Comparison of ENCODE assay signal across 8 cellular contexts in genomic region chr15:79339588-79340314, GRCh38. TPM values are rescaled to one million over a fixed set of nuclear protein-coding genes. Genes with fewer than 3 reads are reported as not detected.
DNase-seq lines count a peak whose midpoint lies in the region; ATAC-seq, FAIRE-seq and TF ChIP-seq lines count a peak whose summit lies in the region.

No MANE protein-coding gene starts in this region.

- ATAC-seq in stimulated activated naive CD8-positive, alpha-beta T cell treated with anti-CD3 and anti-CD28 coated beads, Interleukin-15, Interleukin-2, amounts not matched to agents 100 U/mL and 50 U/mL, for 24 hours = no peak
- no peak for ATAC-seq in stimulated activated memory B cell treated with anti-CD40 and anti-IgM and Interleukin-4, amounts not matched to agents 10 μg/mL and 1 μg/mL and 100 μg/mL, for 72 hours
- ATAC-seq in GM21576 (IDR thresholded peaks at IDR 0.05; ENCODE audit: unreplicated experiment) = no peak

- peak; percentile 73 for TF ChIP-seq CTCF in bronchial epithelial cell (IDR thresholded peaks at IDR 0.05; ENCODE audit: insufficient read depth, low read length, severe bottlenecking)

- H4K91ac ChIP-seq in mesenchymal stem cell (ENCODE audit: low read length) = peak overlapping the region; percentile 78

- no peaks in the 10 kb centered on the region for H3K9me3 Mint-ChIP-seq in stimulated activated naive CD8-positive, alpha-beta T cell treated with anti-CD3 and anti-CD28 coated beads, Interleukin-15, Interleukin-2, amounts not matched to agents 100 ng/mL and 50 ng/mL, for 24 hours
- H3K9me3 Mint-ChIP-seq in stimulated activated memory B cell treated with anti-CD40 and anti-IgM and Interleukin-4, amounts not matched to agents 10 μg/mL and 1 μg/mL and 100 μg/mL, for 72 hours = no peaks in the 10 kb centered on the region

- no peak overlapping the region for H2AFZ ChIP-seq in mesenchymal stem cell (ENCODE audit: low read depth, low read length)

- FAIRE-seq in bronchial epithelial cell (lab: Jason Lieb, UNC) = no peak

- H3K27ac ChIP-seq in mesenchymal stem cell (ENCODE audit: low read length, poor library complexity, severe bottlenecking) = no peak overlapping the region

- H3K9ac ChIP-seq in mesenchymal stem cell (ENCODE audit: low read length) = no peak overlapping the region

- H3K4me1 ChIP-seq in mesenchymal stem cell (ENCODE audit: control insufficient read depth, insufficient read depth, low read depth, low read length) = no peaks in the 10 kb centered on the region

- no peak overlapping the region for H2AK5ac ChIP-seq in mesenchymal stem cell (ENCODE audit: low read length, severe bottlenecking)

- DNase-seq in stimulated activated naive CD8-positive, alpha-beta T cell treated with anti-CD3 and anti-CD28 coated beads, Interleukin-15, Interleukin-2, amounts not matched to agents 100 U/mL and 50 U/mL, for 24 hours = no peak
- DNase-seq in NCI-H2227 treated with DMSO at 0.1 percent for 48 hours (lab: John Stamatoyannopoulos, UW) (peak; percentile 9), bronchial epithelial cell (ENCODE audit: low read depth) (peak; percentile 35), mesenchymal stem cell (peak; percentile 60), GM19238 (ENCODE audit: insufficient read length, low spot score) (no peak)

- H3K79me1 ChIP-seq in mesenchymal stem cell (replicated peaks; ENCODE audit: low read length, poor library complexity, severe bottlenecking) = peaks cover 13% of the 10 kb centered on the region

- no peak overlapping the region for H3K4me3 Mint-ChIP-seq in stimulated activated naive CD8-positive, alpha-beta T cell treated with anti-CD3 and anti-CD28 coated beads, Interleukin-15, Interleukin-2, amounts not matched to agents 100 ng/mL and 50 ng/mL, for 24 hours
- H3K4me3 Mint-ChIP-seq in stimulated activated memory B cell treated with anti-CD40 and anti-IgM and Interleukin-4, amounts not matched to agents 10 μg/mL and 1 μg/mL and 100 μg/mL, for 72 hours = no peak overlapping the region

- no peak overlapping the region for H2BK120ac ChIP-seq in mesenchymal stem cell (ENCODE audit: low read depth, low read length)

- H3K14ac ChIP-seq in mesenchymal stem cell (ENCODE audit: low read length in 2 of 2) = no peak overlapping the region

- H3K36me3 Mint-ChIP-seq in stimulated activated naive CD8-positive, alpha-beta T cell treated with anti-CD3 and anti-CD28 coated beads, Interleukin-15, Interleukin-2, amounts not matched to agents 100 ng/mL and 50 ng/mL, for 24 hours (ENCODE audit: low read depth) = no peaks in the 10 kb centered on the region
- no peaks in the 10 kb centered on the region for H3K36me3 Mint-ChIP-seq in stimulated activated memory B cell treated with anti-CD40 and anti-IgM and Interleukin-4, amounts not matched to agents 10 μg/mL and 1 μg/mL and 100 μg/mL, for 72 hours

- WGBS in mesenchymal stem cell = 98% methylated on average over 3 of the region's 3 CpGs

- no peak overlapping the region for H3K18ac ChIP-seq in mesenchymal stem cell (ENCODE audit: low read depth in 1 of 2, low read length in 2 of 2)

- H2BK12ac ChIP-seq in mesenchymal stem cell (ENCODE audit: low read length in 2 of 2) = peak overlapping the region in 1 of 2 experiments; percentile 5

- no peaks in the 10 kb centered on the region for H3K9me3 ChIP-seq in mesenchymal stem cell (ENCODE audit: control insufficient read depth, low read length)

- no peak overlapping the region for H3K4ac ChIP-seq in mesenchymal stem cell (ENCODE audit: low read depth in 1 of 2, low read length in 2 of 2)

- no peak overlapping the region for H3K4me2 ChIP-seq in mesenchymal stem cell (ENCODE audit: low read length, poor library complexity, severe bottlenecking)

- H3K4me3 ChIP-seq in bronchial epithelial cell (ENCODE audit: low read depth, low read length) (no peak overlapping the region), mesenchymal stem cell (ENCODE audit: insufficient read depth in 1 of 2, low read depth in 1 of 2, low read length in 2 of 2) (no peak overlapping the region)

- H3K27me3 ChIP-seq in bronchial epithelial cell (ENCODE audit: control insufficient read depth, insufficient read depth, low read length) (no peaks in the 10 kb centered on the region), mesenchymal stem cell (ENCODE audit: control insufficient read depth in 1 of 2, insufficient read depth in 1 of 2, low read length in 2 of 2) (no peaks in the 10 kb centered on the region)

- no peak overlapping the region for H3K23ac ChIP-seq in mesenchymal stem cell (ENCODE audit: low read length in 2 of 2)

- no peaks in the 10 kb centered on the region for H3K36me3 ChIP-seq in bronchial epithelial cell (ENCODE audit: control insufficient read depth, insufficient read depth, low read length)
- H3K36me3 ChIP-seq in mesenchymal stem cell (ENCODE audit: control insufficient read depth in 1 of 2, insufficient read depth in 2 of 2, low read depth in 1 of 2, low read length in 2 of 2) = no peaks in the 10 kb centered on the region

- H3K27ac Mint-ChIP-seq in stimulated activated naive CD8-positive, alpha-beta T cell treated with anti-CD3 and anti-CD28 coated beads, Interleukin-15, Interleukin-2, amounts not matched to agents 100 ng/mL and 50 ng/mL, for 24 hours = peak overlapping the region; percentile 9
- H3K27ac Mint-ChIP-seq in stimulated activated memory B cell treated with anti-CD40 and anti-IgM and Interleukin-4, amounts not matched to agents 10 μg/mL and 1 μg/mL and 100 μg/mL, for 72 hours = no peak overlapping the region

- no peak overlapping the region for H2BK15ac ChIP-seq in mesenchymal stem cell (ENCODE audit: low read depth, poor library complexity, severe bottlenecking)

- H3K4me1 Mint-ChIP-seq in stimulated activated naive CD8-positive, alpha-beta T cell treated with anti-CD3 and anti-CD28 coated beads, Interleukin-15, Interleukin-2, amounts not matched to agents 100 ng/mL and 50 ng/mL, for 24 hours (ENCODE audit: low read depth) = no peaks in the 10 kb centered on the region
- H3K4me1 Mint-ChIP-seq in stimulated activated memory B cell treated with anti-CD40 and anti-IgM and Interleukin-4, amounts not matched to agents 10 μg/mL and 1 μg/mL and 100 μg/mL, for 72 hours = no peaks in the 10 kb centered on the region

- H3K27me3 Mint-ChIP-seq in stimulated activated naive CD8-positive, alpha-beta T cell treated with anti-CD3 and anti-CD28 coated beads, Interleukin-15, Interleukin-2, amounts not matched to agents 100 ng/mL and 50 ng/mL, for 24 hours = no peaks in the 10 kb centered on the region
- H3K27me3 Mint-ChIP-seq in stimulated activated memory B cell treated with anti-CD40 and anti-IgM and Interleukin-4, amounts not matched to agents 10 μg/mL and 1 μg/mL and 100 μg/mL, for 72 hours = no peaks in the 10 kb centered on the region

- peak overlapping the region; percentile 9 for H4K8ac ChIP-seq in mesenchymal stem cell (ENCODE audit: low read length)

- H2BK5ac ChIP-seq in mesenchymal stem cell (ENCODE audit: low read depth, low read length, poor library complexity, severe bottlenecking) = no peak overlapping the region

RNA-seq across cellular contexts. Expression of gene TMED3, which starts 28.8 kb away (rescaled TPM):
- 99.9 and 120 TPM in 2 replicates for total RNA-seq in bronchial epithelial cell
- 118 TPM for polyA plus RNA-seq in mesenchymal stem cell (2013, experiment 1 of 2)
- 123 TPM for polyA plus RNA-seq in mesenchymal stem cell (2013, experiment 2 of 2)

RNA-seq across cellular contexts. Expression of gene ANKRD34C, which starts 57.2 kb away (rescaled TPM):
- not detected in 2 replicates for total RNA-seq in bronchial epithelial cell
- not detected for polyA plus RNA-seq in mesenchymal stem cell (2013, experiment 1 of 2)
- not detected for polyA plus RNA-seq in mesenchymal stem cell (2013, experiment 2 of 2)

Comparison
In these comparisons a context has a peak if more than half of its experiments do, and no peak if none do; other contexts are left out.
1. DNase-seq: peak in NCI-H2227 treated with DMSO at 0.1 percent for 48 hours (single experiment), bronchial epithelial cell (single experiment) and mesenchymal stem cell (single experiment); none in stimulated activated naive CD8-positive, alpha-beta T cell treated with anti-CD3 and anti-CD28 coated beads, Interleukin-15, Interleukin-2, amounts not matched to agents 100 U/mL and 50 U/mL, for 24 hours (single experiment) and GM19238 (single experiment).